1 cellular context compared by ENCODE assay signal in the genomic region with DNA sequence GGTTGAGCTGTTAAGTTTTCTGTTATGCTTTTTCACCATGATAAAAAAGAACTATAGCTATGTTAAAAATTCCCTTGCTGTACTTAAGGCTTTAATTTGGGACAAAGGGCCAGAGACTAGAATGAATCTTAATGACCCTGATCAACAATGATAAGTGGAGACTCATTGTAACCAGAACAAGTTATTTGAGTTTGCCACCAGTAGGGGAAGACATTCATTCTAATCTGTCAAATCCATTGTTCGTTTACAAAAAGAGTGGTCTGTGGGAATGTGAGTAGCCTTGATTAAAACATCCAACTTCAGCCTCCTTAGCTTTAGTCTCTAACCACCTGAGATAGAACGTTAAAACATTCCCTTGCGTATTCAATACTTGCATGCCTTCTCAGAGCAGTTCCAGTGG.
TF ChIP-seq lines count a peak whose summit lies in the region.

No MANE protein-coding gene starts in this region.

TF ChIP-seq in SK-N-SH treated with all-trans-retinoic acid at 6 μM for 48 hours, 23 proteins besides CTCF, POLR2A, EP300 and RAD21 (continued from another document):
- TF ChIP-seq, protein P1, sequence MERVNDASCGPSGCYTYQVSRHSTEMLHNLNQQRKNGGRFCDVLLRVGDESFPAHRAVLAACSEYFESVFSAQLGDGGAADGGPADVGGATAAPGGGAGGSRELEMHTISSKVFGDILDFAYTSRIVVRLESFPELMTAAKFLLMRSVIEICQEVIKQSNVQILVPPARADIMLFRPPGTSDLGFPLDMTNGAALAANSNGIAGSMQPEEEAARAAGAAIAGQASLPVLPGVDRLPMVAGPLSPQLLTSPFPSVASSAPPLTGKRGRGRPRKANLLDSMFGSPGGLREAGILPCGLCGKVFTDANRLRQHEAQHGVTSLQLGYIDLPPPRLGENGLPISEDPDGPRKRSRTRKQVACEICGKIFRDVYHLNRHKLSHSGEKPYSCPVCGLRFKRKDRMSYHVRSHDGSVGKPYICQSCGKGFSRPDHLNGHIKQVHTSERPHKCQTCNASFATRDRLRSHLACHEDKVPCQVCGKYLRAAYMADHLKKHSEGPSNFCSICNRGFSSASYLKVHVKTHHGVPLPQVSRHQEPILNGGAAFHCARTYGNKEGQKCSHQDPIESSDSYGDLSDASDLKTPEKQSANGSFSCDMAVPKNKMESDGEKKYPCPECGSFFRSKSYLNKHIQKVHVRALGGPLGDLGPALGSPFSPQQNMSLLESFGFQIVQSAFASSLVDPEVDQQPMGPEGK (CRISPR knock-in tag; IDR thresholded peaks at IDR 0.05; ENCODE audit: borderline replicate concordance) = no peak
- TF ChIP-seq, protein P2, sequence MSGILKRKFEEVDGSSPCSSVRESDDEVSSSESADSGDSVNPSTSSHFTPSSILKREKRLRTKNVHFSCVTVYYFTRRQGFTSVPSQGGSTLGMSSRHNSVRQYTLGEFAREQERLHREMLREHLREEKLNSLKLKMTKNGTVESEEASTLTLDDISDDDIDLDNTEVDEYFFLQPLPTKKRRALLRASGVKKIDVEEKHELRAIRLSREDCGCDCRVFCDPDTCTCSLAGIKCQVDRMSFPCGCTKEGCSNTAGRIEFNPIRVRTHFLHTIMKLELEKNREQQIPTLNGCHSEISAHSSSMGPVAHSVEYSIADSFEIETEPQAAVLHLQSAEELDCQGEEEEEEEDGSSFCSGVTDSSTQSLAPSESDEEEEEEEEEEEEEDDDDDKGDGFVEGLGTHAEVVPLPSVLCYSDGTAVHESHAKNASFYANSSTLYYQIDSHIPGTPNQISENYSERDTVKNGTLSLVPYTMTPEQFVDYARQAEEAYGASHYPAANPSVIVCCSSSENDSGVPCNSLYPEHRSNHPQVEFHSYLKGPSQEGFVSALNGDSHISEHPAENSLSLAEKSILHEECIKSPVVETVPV (CRISPR knock-in tag; IDR thresholded peaks at IDR 0.05) = no peak
